In genomic region chr11:66915046-66915832, GRCh38 we compare ENCODE assay signal across 19 cellular contexts. TPM values are rescaled to one million over a fixed set of nuclear protein-coding genes. Genes with fewer than 3 reads are reported as not detected.
A peak's percentile ranks its signal among the peaks of the same experiment; 100 is the strongest.
DNase-seq lines count a peak whose midpoint lies in the region; ATAC-seq and TF ChIP-seq lines count a peak whose summit lies in the region.
"Had no signal": no experiment of that assay in that cellular context is flagged by ENCODE, and none has a peak within 500 bp of the region (broad histone marks: within the 10 kb centered on the region; RNA-seq: fewer than 3 reads in every experiment).

No MANE protein-coding gene starts in this region.

- H3K36me3 Mint-ChIP-seq in neural crest cell (ENCODE audit: low read depth) (no peaks in the 10 kb centered on the region), mesothelial cell of epicardium (no peaks in the 10 kb centered on the region), T-helper 17 cell (ENCODE audit: low read depth) (no peaks in the 10 kb centered on the region)

- H3K4me3 Mint-ChIP-seq in neural crest cell (peak overlapping the region; percentile 31), mesothelial cell of epicardium (no peak overlapping the region), T-helper 17 cell (no peak overlapping the region)
- H3K4me3 Mint-ChIP-seq: activated B cell treated with CpG ODN at 0.5 μM for 24 hours had no signal

- DNase-seq in CMK (ENCODE audit: low read depth) (peak; percentile 36), NCI-H2227 (lab: John Stamatoyannopoulos, UW; ENCODE audit: unreplicated experiment) (peak; percentile 60), neural crest cell (ENCODE audit: low read depth, low spot score) (no peak), mesothelial cell of epicardium (ENCODE audit: low spot score in 2 of 2, unreplicated experiment in 2 of 2) (no peak), hepatic stellate cell (ENCODE audit: low spot score) (no peak), uterus (no peak), T-helper 17 cell (no peak)
- DNase-seq: activated B cell treated with CpG ODN at 0.5 μM for 24 hours, DMS153, GM23248, heart left ventricle, lower lobe of right lung, NCI-H1105, NCI-H748 treated with DMSO at 0.1 percent for 48 hours, occipital lobe had no signal

- H3K36me3 ChIP-seq in uterus = no peaks in the 10 kb centered on the region
- H3K36me3 ChIP-seq: heart left ventricle, lower lobe of right lung, SJSA1 had no signal

- H3K4me1 Mint-ChIP-seq in neural crest cell (peaks cover 65% of the 10 kb centered on the region), mesothelial cell of epicardium (no peaks in the 10 kb centered on the region), T-helper 17 cell (peaks cover 3% of the 10 kb centered on the region)
- H3K4me1 Mint-ChIP-seq: activated B cell treated with CpG ODN at 0.5 μM for 24 hours had no signal

- H3K4me3 ChIP-seq in uterus = no peak overlapping the region
- H3K4me3 ChIP-seq: GM23248, heart left ventricle, lower lobe of right lung, SJSA1 had no signal

- intact Hi-C loops in uterus (cut with DNase I; ENCODE audit: low total_unique reads) = no loop called here

- no peaks in the 10 kb centered on the region for H3K27me3 ChIP-seq in uterus
- H3K27me3 ChIP-seq: heart left ventricle, SJSA1 had no signal

- TF ChIP-seq POLR2A in uterus (IDR thresholded peaks at IDR 0.05) = no peak

- ATAC-seq in T-helper 17 cell = no peak
- ATAC-seq: lower lobe of right lung had no signal

- peak overlapping the region; percentile 91 for H3K27ac ChIP-seq in cingulate gyrus (ENCODE audit: low read depth, low read length)
- H3K27ac ChIP-seq in uterus = no peak overlapping the region
- H3K27ac ChIP-seq: GM23248, heart left ventricle, lower lobe of right lung, SJSA1 had no signal

- no peaks in the 10 kb centered on the region for H3K9me3 Mint-ChIP-seq in neural crest cell
- H3K9me3 Mint-ChIP-seq in mesothelial cell of epicardium = no peaks in the 10 kb centered on the region
- H3K9me3 Mint-ChIP-seq: activated B cell treated with CpG ODN at 0.5 μM for 24 hours had no signal

- H3K9me3 ChIP-seq in uterus = no peaks in the 10 kb centered on the region
- no peaks in the 10 kb centered on the region for H3K9me3 ChIP-seq in T-helper 17 cell (ENCODE audit: control insufficient read depth, low read length, poor library complexity, severe bottlenecking)
- H3K9me3 ChIP-seq: heart left ventricle, lower lobe of right lung, SJSA1 had no signal

- H3K27ac Mint-ChIP-seq in neural crest cell (ENCODE audit: unreplicated experiment) = peak overlapping the region; percentile 69
- H3K27ac Mint-ChIP-seq in mesothelial cell of epicardium = no peak overlapping the region
- no peak overlapping the region for H3K27ac Mint-ChIP-seq in T-helper 17 cell
- H3K27ac Mint-ChIP-seq: activated B cell treated with CpG ODN at 0.5 μM for 24 hours had no signal

- H3K27me3 Mint-ChIP-seq in neural crest cell (ENCODE audit: low read depth) (no peaks in the 10 kb centered on the region), mesothelial cell of epicardium (ENCODE audit: low read depth) (no peaks in the 10 kb centered on the region), T-helper 17 cell (peaks cover 6% of the 10 kb centered on the region)

- TF ChIP-seq CTCF in neural crest cell (conservative IDR thresholded peaks at IDR 0.05) (no peak), mesothelial cell of epicardium (IDR thresholded peaks at IDR 0.05; ENCODE audit: unreplicated experiment) (no peak), uterus (IDR thresholded peaks at IDR 0.05) (no peak)

- H3K4me1 ChIP-seq in uterus = no peaks in the 10 kb centered on the region
- H3K4me1 ChIP-seq: lower lobe of right lung, SJSA1 had no signal

RNA-seq across cellular contexts. Expression of gene PC, which starts 42.9 kb away (rescaled TPM):
- total RNA-seq in neural crest cell (51.9 and 53.6 TPM in 2 replicates), mesothelial cell of epicardium (9.5 to 10.0 TPM (median 9.9 TPM) in 3 replicates), uterus (10 to 100 TPM in 1 of 4 donors, 1 to 10 TPM in 3; 7.1 to 13.8 (median 8.1) TPM), T-helper 17 cell (1 to 10 TPM; 5.8 to 7.4 TPM)

RNA-seq across cellular contexts. Expression of gene LRFN4, which starts 58.4 kb away (rescaled TPM):
- 36.2 and 37.2 TPM in 2 replicates for total RNA-seq in neural crest cell
- 26.6 to 28.1 TPM (median 27.5 TPM) in 3 replicates for total RNA-seq in mesothelial cell of epicardium
- total RNA-seq in uterus = 10 to 100 TPM in 1 of 4 donors, 1 to 10 TPM in 3; 1.5 to 17.0 (median 5.4) TPM
- 1 to 10 TPM; 6.2 to 8.3 TPM for total RNA-seq in T-helper 17 cell

RNA-seq across cellular contexts. Expression of gene C11orf86, which starts 59.9 kb away (rescaled TPM):
- total RNA-seq in neural crest cell (not detected in 2 replicates), mesothelial cell of epicardium (not detected in 3 replicates), uterus (not detected), T-helper 17 cell (not detected)
- total RNA-seq: activated B cell treated with CpG ODN at 0.5 μM for 24 hours, GM23248, heart left ventricle, HT1080, lower lobe of right lung, occipital lobe, SJSA1, urinary bladder had no signal

Comparison
In these comparisons a context has a peak if more than half of its experiments do, and no peak if none do; other contexts are left out.
1. DNase-seq: peak in CMK (single experiment) and NCI-H2227 (single experiment); none in neural crest cell (single experiment), mesothelial cell of epicardium (0 of 2), hepatic stellate cell (single experiment), uterus (0 of 2) and T-helper 17 cell (0 of 3).